Comparison of ENCODE assay signal across 1 cellular context in genomic region chr6:34236423-34237315, GRCh38.
TF ChIP-seq lines count a peak whose summit lies in the region.

A gene with protein sequence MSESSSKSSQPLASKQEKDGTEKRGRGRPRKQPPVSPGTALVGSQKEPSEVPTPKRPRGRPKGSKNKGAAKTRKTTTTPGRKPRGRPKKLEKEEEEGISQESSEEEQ (plus strand): TSS chr6:34236873. CDS start chr6:34240781, 3,908 bp downstream.

TF ChIP-seq in HepG2, 621 proteins besides CTCF, POLR2A, EP300 and RAD21 (continued from another document and continues in another):
- TF ChIP-seq, protein P1, sequence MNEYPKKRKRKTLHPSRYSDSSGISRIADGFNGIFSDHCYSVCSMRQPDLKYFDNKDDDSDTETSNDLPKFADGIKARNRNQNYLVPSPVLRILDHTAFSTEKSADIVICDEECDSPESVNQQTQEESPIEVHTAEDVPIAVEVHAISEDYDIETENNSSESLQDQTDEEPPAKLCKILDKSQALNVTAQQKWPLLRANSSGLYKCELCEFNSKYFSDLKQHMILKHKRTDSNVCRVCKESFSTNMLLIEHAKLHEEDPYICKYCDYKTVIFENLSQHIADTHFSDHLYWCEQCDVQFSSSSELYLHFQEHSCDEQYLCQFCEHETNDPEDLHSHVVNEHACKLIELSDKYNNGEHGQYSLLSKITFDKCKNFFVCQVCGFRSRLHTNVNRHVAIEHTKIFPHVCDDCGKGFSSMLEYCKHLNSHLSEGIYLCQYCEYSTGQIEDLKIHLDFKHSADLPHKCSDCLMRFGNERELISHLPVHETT (CRISPR knock-in tag; conservative IDR thresholded peaks at IDR 0.05) = no peak
- TF ChIP-seq FOXA1 (IDR thresholded peaks at IDR 0.05) (no peak), FOXA1 (CRISPR knock-in tag; IDR thresholded peaks at IDR 0.05) (no peak), ZNF414 (CRISPR knock-in tag; IDR thresholded peaks at IDR 0.05) (no peak), SOX13 (IDR thresholded peaks at IDR 0.05) (0 out of 2 replicates have a peak, but pooled peaks have one; percentile 18), SOX13 (CRISPR knock-in tag; conservative IDR thresholded peaks at IDR 0.05 in 1 of 2, IDR thresholded peaks at IDR 0.05 in 1 of 2) (no peak), ARID4A (CRISPR knock-in tag; IDR thresholded peaks at IDR 0.05; ENCODE audit: borderline replicate concordance) (peak; percentile 58), ZNF792 (CRISPR knock-in tag; IDR thresholded peaks at IDR 0.05) (0 out of 2 replicates have a peak, but pooled peaks have one; percentile 18), LCORL (IDR thresholded peaks at IDR 0.05) (no peak), LCORL (CRISPR knock-in tag; IDR thresholded peaks at IDR 0.05) (peak; percentile 78), RBFOX2 (IDR thresholded peaks at IDR 0.05; ENCODE audit: low read depth, low read length) (peak; percentile 87), ZFP36L2 (CRISPR knock-in tag; IDR thresholded peaks at IDR 0.05) (no peak), PPARG (CRISPR knock-in tag; conservative IDR thresholded peaks at IDR 0.05) (no peak), ZNF746 (CRISPR knock-in tag; IDR thresholded peaks at IDR 0.05) (no peak), CENPT (CRISPR knock-in tag; IDR thresholded peaks at IDR 0.05; ENCODE audit: low read depth) (no peak), ZNF709 (CRISPR knock-in tag; IDR thresholded peaks at IDR 0.05) (0 out of 2 replicates have a peak, but pooled peaks have one; percentile 60), ZNF33B (CRISPR knock-in tag; IDR thresholded peaks at IDR 0.05) (no peak; the same call in 1 of the 2 replicates), POLR2AphosphoS2 (IDR thresholded peaks at IDR 0.05; ENCODE audit: low read depth, low read length) (no peak), ZIK1 (CRISPR knock-in tag; IDR thresholded peaks at IDR 0.05; ENCODE audit: borderline replicate concordance, low read depth) (no peak), ZBTB37 (CRISPR knock-in tag; IDR thresholded peaks at IDR 0.05) (no peak), SP2 (CRISPR knock-in tag; IDR thresholded peaks at IDR 0.05) (peak; percentile 37; the same call in 1 of the 2 replicates), ZKSCAN5 (CRISPR knock-in tag; IDR thresholded peaks at IDR 0.05) (no peak), SIN3A (IDR thresholded peaks at IDR 0.05; ENCODE audit: borderline replicate concordance, low read depth, low read length) (peak; percentile 40; the same call in 1 of the 2 replicates), THRA (CRISPR knock-in tag; IDR thresholded peaks at IDR 0.05; ENCODE audit: borderline replicate concordance) (no peak), ELF1 (CRISPR knock-in tag; IDR thresholded peaks at IDR 0.05) (0 out of 2 replicates have a peak, but pooled peaks have one; percentile 11), ZBTB43 (CRISPR knock-in tag; conservative IDR thresholded peaks at IDR 0.05) (0 out of 2 replicates have a peak, but pooled peaks have one; percentile 15), MTF2 (CRISPR knock-in tag; IDR thresholded peaks at IDR 0.05; ENCODE audit: borderline replicate concordance) (no peak), ZNF552 (CRISPR knock-in tag; IDR thresholded peaks at IDR 0.05; ENCODE audit: borderline replicate concordance) (no peak)
- TF ChIP-seq, protein P2, sequence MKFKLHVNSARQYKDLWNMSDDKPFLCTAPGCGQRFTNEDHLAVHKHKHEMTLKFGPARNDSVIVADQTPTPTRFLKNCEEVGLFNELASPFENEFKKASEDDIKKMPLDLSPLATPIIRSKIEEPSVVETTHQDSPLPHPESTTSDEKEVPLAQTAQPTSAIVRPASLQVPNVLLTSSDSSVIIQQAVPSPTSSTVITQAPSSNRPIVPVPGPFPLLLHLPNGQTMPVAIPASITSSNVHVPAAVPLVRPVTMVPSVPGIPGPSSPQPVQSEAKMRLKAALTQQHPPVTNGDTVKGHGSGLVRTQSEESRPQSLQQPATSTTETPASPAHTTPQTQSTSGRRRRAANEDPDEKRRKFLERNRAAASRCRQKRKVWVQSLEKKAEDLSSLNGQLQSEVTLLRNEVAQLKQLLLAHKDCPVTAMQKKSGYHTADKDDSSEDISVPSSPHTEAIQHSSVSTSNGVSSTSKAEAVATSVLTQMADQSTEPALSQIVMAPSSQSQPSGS (CRISPR knock-in tag; IDR thresholded peaks at IDR 0.05) = no peak
- TF ChIP-seq, protein P3, sequence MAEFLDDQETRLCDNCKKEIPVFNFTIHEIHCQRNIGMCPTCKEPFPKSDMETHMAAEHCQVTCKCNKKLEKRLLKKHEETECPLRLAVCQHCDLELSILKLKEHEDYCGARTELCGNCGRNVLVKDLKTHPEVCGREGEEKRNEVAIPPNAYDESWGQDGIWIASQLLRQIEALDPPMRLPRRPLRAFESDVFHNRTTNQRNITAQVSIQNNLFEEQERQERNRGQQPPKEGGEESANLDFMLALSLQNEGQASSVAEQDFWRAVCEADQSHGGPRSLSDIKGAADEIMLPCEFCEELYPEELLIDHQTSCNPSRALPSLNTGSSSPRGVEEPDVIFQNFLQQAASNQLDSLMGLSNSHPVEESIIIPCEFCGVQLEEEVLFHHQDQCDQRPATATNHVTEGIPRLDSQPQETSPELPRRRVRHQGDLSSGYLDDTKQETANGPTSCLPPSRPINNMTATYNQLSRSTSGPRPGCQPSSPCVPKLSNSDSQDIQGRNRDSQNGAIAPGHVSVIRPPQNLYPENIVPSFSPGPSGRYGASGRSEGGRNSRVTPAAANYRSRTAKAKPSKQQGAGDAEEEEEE (CRISPR knock-in tag; IDR thresholded peaks at IDR 0.05; ENCODE audit: borderline replicate concordance) = no peak
- TF ChIP-seq, protein P4, sequence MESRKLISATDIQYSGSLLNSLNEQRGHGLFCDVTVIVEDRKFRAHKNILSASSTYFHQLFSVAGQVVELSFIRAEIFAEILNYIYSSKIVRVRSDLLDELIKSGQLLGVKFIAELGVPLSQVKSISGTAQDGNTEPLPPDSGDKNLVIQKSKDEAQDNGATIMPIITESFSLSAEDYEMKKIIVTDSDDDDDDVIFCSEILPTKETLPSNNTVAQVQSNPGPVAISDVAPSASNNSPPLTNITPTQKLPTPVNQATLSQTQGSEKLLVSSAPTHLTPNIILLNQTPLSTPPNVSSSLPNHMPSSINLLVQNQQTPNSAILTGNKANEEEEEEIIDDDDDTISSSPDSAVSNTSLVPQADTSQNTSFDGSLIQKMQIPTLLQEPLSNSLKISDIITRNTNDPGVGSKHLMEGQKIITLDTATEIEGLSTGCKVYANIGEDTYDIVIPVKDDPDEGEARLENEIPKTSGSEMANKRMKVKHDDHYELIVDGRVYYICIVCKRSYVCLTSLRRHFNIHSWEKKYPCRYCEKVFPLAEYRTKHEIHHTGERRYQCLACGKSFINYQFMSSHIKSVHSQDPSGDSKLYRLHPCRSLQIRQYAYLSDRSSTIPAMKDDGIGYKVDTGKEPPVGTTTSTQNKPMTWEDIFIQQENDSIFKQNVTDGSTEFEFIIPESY (CRISPR knock-in tag; IDR thresholded peaks at IDR 0.05) = peak; percentile 45; the same call in 1 of the 2 replicates
- TF ChIP-seq, protein P5, sequence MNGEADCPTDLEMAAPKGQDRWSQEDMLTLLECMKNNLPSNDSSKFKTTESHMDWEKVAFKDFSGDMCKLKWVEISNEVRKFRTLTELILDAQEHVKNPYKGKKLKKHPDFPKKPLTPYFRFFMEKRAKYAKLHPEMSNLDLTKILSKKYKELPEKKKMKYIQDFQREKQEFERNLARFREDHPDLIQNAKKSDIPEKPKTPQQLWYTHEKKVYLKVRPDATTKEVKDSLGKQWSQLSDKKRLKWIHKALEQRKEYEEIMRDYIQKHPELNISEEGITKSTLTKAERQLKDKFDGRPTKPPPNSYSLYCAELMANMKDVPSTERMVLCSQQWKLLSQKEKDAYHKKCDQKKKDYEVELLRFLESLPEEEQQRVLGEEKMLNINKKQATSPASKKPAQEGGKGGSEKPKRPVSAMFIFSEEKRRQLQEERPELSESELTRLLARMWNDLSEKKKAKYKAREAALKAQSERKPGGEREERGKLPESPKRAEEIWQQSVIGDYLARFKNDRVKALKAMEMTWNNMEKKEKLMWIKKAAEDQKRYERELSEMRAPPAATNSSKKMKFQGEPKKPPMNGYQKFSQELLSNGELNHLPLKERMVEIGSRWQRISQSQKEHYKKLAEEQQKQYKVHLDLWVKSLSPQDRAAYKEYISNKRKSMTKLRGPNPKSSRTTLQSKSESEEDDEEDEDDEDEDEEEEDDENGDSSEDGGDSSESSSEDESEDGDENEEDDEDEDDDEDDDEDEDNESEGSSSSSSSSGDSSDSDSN (CRISPR knock-in tag; IDR thresholded peaks at IDR 0.05) = peak; percentile 29; the same call in 1 of the 2 replicates
- TF ChIP-seq, protein P6, sequence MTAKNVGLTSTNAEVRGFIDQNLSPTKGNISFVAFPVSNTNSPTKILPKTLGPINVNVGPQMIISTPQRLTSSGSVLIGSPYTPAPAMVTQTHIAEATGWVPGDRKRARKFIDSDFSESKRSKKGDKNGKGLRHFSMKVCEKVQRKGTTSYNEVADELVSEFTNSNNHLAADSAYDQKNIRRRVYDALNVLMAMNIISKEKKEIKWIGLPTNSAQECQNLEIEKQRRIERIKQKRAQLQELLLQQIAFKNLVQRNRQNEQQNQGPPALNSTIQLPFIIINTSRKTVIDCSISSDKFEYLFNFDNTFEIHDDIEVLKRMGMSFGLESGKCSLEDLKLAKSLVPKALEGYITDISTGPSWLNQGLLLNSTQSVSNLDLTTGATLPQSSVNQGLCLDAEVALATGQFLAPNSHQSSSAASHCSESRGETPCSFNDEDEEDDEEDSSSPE (CRISPR knock-in tag; IDR thresholded peaks at IDR 0.05) = peak; percentile 69; the same call in 1 of the 2 replicates
